In genomic region chr3:134312072-134312872, GRCh38 we compare ENCODE assay signal across 9 cellular contexts.
DNase-seq lines count a peak whose midpoint lies in the region; ATAC-seq, FAIRE-seq and TF ChIP-seq lines count a peak whose summit lies in the region.
"Had no signal": no experiment of that assay in that cellular context is flagged by ENCODE, and none has a peak within 500 bp of the region (broad histone marks: within the 10 kb centered on the region; RNA-seq: fewer than 3 reads in every experiment).

No MANE protein-coding gene starts in this region.

- no peaks in the 10 kb centered on the region for H3K9me3 Mint-ChIP-seq in type B pancreatic cell

- POLR2A ChIA-PET in K562 (lab: Yijun Ruan, JAX): no interaction called here

- CTCF ChIA-PET in K562 (lab: Yijun Ruan, JAX; ENCODE audit: low intra/inter-chr PET ratio): interaction anchor here (0.9 kb wide), 1 partner anchor 181 kb away, joined by 3 read pairs; no protein-coding TSS in a partner anchor

- H3K9me3 ChIP-seq in heart left ventricle: no peaks in the 10 kb centered on the region
- H3K9me3 ChIP-seq in K562 (replicated peaks; ENCODE audit: control insufficient read depth, insufficient read depth, low read depth, low read length): no peaks in the 10 kb centered on the region
- H3K9me3 ChIP-seq in liver (ENCODE audit: control insufficient read depth in 4 of 4, low read length in 3 of 4): no peaks in the 10 kb centered on the region

- H4K20me1 ChIP-seq in K562 (replicated peaks; ENCODE audit: control insufficient read depth, insufficient read depth, low read length): no peaks in the 10 kb centered on the region

- intact Hi-C loops in heart left ventricle (cut with DNase I): loop anchor here in 6 of 10 donors (1.0 to 10.0 kb wide), 7 partner anchors 45 to 453 kb away; partner anchors contain the start of gene AMOTL2 (in 1 of the 6)
- intact Hi-C loops in cardiac septum (cut with DNase I): loop anchor here (2.0 kb wide), 2 partner anchors 53 to 63 kb away; partner anchors contain the start of gene AMOTL2
- intact Hi-C loops in K562 (cut with micrococcal nuclease): no loop called here

- BruUV-seq in K562 (replicated peaks; lab: Mats Ljungman, UMichigan): no TSS peak

- H3K27me3 Mint-ChIP-seq in type B pancreatic cell: peaks cover 6% of the 10 kb centered on the region

- H3K36me3 ChIP-seq in heart left ventricle (no peaks in the 10 kb centered on the region), K562 (ENCODE audit: control insufficient read depth, insufficient read depth, low read length) (no peaks in the 10 kb centered on the region), liver (ENCODE audit: control insufficient read depth in 4 of 4, insufficient read depth in 3 of 4, low read depth in 1 of 4, low read length in 3 of 4) (no peaks in the 10 kb centered on the region)

- H3K36me3 Mint-ChIP-seq in type B pancreatic cell: no peaks in the 10 kb centered on the region

- WGBS in heart left ventricle, 4 donors: 69 to 79% (median 78%) methylated on average over 24 to 28 of the region's 28 CpGs
- WGBS in K562 (ENCODE audit: insufficient coverage, low coverage, missing lambda C conversion rate): 33% methylated on average over 24 of the region's 28 CpGs
- WGBS in liver: 41% methylated on average over 28 of the region's 28 CpGs

- DNase-seq in heart left ventricle (peak in 1 of 5 donors; percentile 43), cardiac septum (ENCODE audit: low spot score) (no peak), K562 (ENCODE audit: extremely low read depth in 1 of 4, low spot score in 3 of 4) (no peak), type B pancreatic cell (ENCODE audit: extremely low spot score, unreplicated experiment) (no peak), T-helper 2 cell (no peak), GM19240 (ENCODE audit: insufficient read length, low spot score) (no peak), epidermal melanocyte (ENCODE audit: insufficient read length, low spot score) (no peak)
- DNase-seq: GF-D8 had no signal

- no peak for FAIRE-seq in K562 (lab: Jason Lieb, UNC)

- H3K79me2 ChIP-seq in K562 (ENCODE audit: control insufficient read depth, insufficient read depth, low read length): no peaks in the 10 kb centered on the region

- H3K9ac ChIP-seq in K562 (ENCODE audit: insufficient read depth in 1 of 2, low read depth in 2 of 2, low read length in 2 of 2) (peak overlapping the region in 1 of 2 experiments; percentile 64; a peak in 2 of 4 replicates), liver (ENCODE audit: low read depth in 1 of 2, low read length in 2 of 2) (no peak overlapping the region)

- peaks cover 17 to 67% (median 49%) of the 10 kb centered on the region in 12 donors for H3K4me1 ChIP-seq in heart left ventricle
- peaks cover 0 to 13% of the 10 kb centered on the region in 2 experiments; a peak in 3 of 5 replicates for H3K4me1 ChIP-seq in K562 (replicated peaks in 1 of 2; ENCODE audit: control insufficient read depth in 2 of 2, insufficient read depth in 2 of 2, low read length in 2 of 2)
- peaks cover 18 to 71% (median 60%) of the 10 kb centered on the region in 4 donors for H3K4me1 ChIP-seq in liver (ENCODE audit: control insufficient read depth in 4 of 4, insufficient read depth in 4 of 4, low read length in 3 of 4)

- no peaks in the 10 kb centered on the region for H3K9me1 ChIP-seq in K562 (ENCODE audit: control insufficient read depth, insufficient read depth, low read length)

- H3K4me2 ChIP-seq in K562 (ENCODE audit: insufficient read depth, low read length): no peak overlapping the region

- peaks cover 40% of the 10 kb centered on the region for H3K4me1 Mint-ChIP-seq in type B pancreatic cell (ENCODE audit: unreplicated experiment)

- ATAC-seq in heart left ventricle: no peak
- ATAC-seq in K562: peak; percentile 33; the same call in 1 of the 3 replicates

- no peak overlapping the region for H3K4me3 Mint-ChIP-seq in type B pancreatic cell

- H3K27me3 ChIP-seq in heart left ventricle: peaks cover 0 to 12% (median 0%) of the 10 kb centered on the region in 9 donors
- H3K27me3 ChIP-seq in K562 (ENCODE audit: control insufficient read depth in 2 of 2, insufficient read depth in 2 of 2, low read length in 2 of 2): peaks cover 2 to 32% of the 10 kb centered on the region in 2 experiments; a peak in 3 of 5 replicates
- H3K27me3 ChIP-seq in liver (ENCODE audit: control insufficient read depth in 4 of 4, insufficient read depth in 4 of 4, low read length in 3 of 4): no peaks in the 10 kb centered on the region

- H3K27ac Mint-ChIP-seq in type B pancreatic cell: no peak overlapping the region

- TF ChIP-seq POLR2A in heart left ventricle (IDR thresholded peaks at IDR 0.05): no peak
- no peak for TF ChIP-seq POLR2A in K562 (conservative IDR thresholded peaks at IDR 0.05)

- peak in 1 of 12 donors; percentile 6 for TF ChIP-seq CTCF in heart left ventricle (IDR thresholded peaks at IDR 0.05)
- 0 out of 6 replicates have a peak, but pooled peaks of 2 of the 3 experiments have one; percentile 5 to 12 for TF ChIP-seq CTCF in K562 (IDR thresholded peaks at IDR 0.05 in 2 of 3, conservative IDR thresholded peaks at IDR 0.05 in 1 of 3; ENCODE audit: insufficient read depth in 2 of 3, low read depth in 1 of 3, low read length in 3 of 3)
- peak; percentile 29 for TF ChIP-seq CTCF in liver (IDR thresholded peaks at IDR 0.05; ENCODE audit: low read depth, low read length, missing input control)
- peak; percentile 25 for TF ChIP-seq CTCF in type B pancreatic cell (conservative IDR thresholded peaks at IDR 0.05)

- H3K27ac ChIP-seq in heart left ventricle (peak overlapping the region; percentile 52 to 99 (median 89)), K562 (ENCODE audit: extremely low read depth, low read depth, low read length) (no peak overlapping the region), liver (ENCODE audit: low read depth in 1 of 2, low read length in 2 of 2) (peak overlapping the region; percentile 57 to 72)

- TF ChIP-seq EP300 in K562 (IDR thresholded peaks at IDR 0.05; ENCODE audit: low read length): no peak

- in situ Hi-C loops in K562 (cut with MboI): no loop called here

- H3K4me3 ChIP-seq in heart left ventricle (peak overlapping the region in 7 of 12 donors; percentile 53 to 61 (median 55)), K562 (no peak overlapping the region), liver (ENCODE audit: low read depth in 1 of 3, low read length in 3 of 3) (peak overlapping the region in 2 of 3 donors; percentile 20 to 71)

- TF ChIP-seq RAD21 in K562 (CRISPR knock-in tag; conservative IDR thresholded peaks at IDR 0.05 in 1 of 2, IDR thresholded peaks at IDR 0.05 in 1 of 2) (no peak), liver (IDR thresholded peaks at IDR 0.05) (peak in 1 of 2 donors; percentile 22)

- H2AFZ ChIP-seq in K562 (ENCODE audit: low read depth, low read length): 0 out of 2 replicates have a peak overlapping the region, but pooled peaks have one; percentile 32

TF ChIP-seq in K562, 482 proteins besides CTCF, POLR2A, EP300 and RAD21 (continues in another document):
- TF ChIP-seq, protein P1, sequence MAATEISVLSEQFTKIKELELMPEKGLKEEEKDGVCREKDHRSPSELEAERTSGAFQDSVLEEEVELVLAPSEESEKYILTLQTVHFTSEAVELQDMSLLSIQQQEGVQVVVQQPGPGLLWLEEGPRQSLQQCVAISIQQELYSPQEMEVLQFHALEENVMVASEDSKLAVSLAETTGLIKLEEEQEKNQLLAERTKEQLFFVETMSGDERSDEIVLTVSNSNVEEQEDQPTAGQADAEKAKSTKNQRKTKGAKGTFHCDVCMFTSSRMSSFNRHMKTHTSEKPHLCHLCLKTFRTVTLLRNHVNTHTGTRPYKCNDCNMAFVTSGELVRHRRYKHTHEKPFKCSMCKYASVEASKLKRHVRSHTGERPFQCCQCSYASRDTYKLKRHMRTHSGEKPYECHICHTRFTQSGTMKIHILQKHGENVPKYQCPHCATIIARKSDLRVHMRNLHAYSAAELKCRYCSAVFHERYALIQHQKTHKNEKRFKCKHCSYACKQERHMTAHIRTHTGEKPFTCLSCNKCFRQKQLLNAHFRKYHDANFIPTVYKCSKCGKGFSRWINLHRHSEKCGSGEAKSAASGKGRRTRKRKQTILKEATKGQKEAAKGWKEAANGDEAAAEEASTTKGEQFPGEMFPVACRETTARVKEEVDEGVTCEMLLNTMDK (IDR thresholded peaks at IDR 0.05; ENCODE audit: borderline replicate concordance, insufficient read depth, low read depth, low read length, poor library complexity, severe bottlenecking): peak; percentile 7
- no peak for TF ChIP-seq ZNF324 (CRISPR knock-in tag; IDR thresholded peaks at IDR 0.05)

TF ChIP-seq in liver, 16 proteins besides CTCF, POLR2A, EP300 and RAD21:
- TF ChIP-seq GABPA (IDR thresholded peaks at IDR 0.05 in 1 of 2, conservative IDR thresholded peaks at IDR 0.05 in 1 of 2) (no peak), FOXA2 (IDR thresholded peaks at IDR 0.05) (no peak), EGR1 (IDR thresholded peaks at IDR 0.05; ENCODE audit: low read depth in 2 of 2) (peak in 1 of 2 donors; percentile 27), YY1 (IDR thresholded peaks at IDR 0.05) (peak; percentile 98), ZBTB33 (IDR thresholded peaks at IDR 0.05) (peak; percentile 46), RXRA (IDR thresholded peaks at IDR 0.05) (peak; percentile 42 to 58), HNF4A (conservative IDR thresholded peaks at IDR 0.05) (peak; percentile 28 to 61), SP1 (IDR thresholded peaks at IDR 0.05) (peak; percentile 56), MAX (IDR thresholded peaks at IDR 0.05) (peak; percentile 87)
